ENCODE assay signal across 30 cellular contexts in the genomic region with DNA sequence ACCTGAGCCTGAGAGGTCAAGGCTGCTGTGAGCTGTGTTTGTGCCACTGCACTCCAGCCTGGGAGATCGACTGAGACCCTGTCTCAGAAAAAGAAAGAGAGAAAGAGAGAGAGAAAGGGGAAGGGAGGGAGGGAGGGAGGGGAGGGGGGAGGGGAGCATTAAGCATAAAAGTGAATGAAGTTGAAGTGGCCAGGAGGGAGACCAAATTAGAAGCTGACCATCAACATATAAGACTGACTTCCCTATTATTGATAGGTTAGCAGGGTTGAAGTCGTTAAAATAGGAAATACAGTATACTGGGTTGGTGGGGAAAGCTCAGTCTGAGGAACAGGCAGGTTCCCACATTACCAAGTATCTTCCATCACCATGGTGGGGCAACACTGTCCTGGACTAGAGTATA.
"Had no signal": no experiment of that assay in that cellular context is flagged by ENCODE, and none has a peak within 500 bp of the region (broad histone marks: within the 10 kb centered on the region; RNA-seq: fewer than 3 reads in every experiment).

No MANE protein-coding gene starts in this region.

- DNase-seq: activated CD4-positive, alpha-beta memory T cell treated with anti-CD3 and anti-CD28 coated beads, Interleukin-2, amount 10 ng/mL, durations not matched to agents 7 days and 5 days; activated CD4-positive, alpha-beta T cell treated with anti-CD3 and anti-CD28 coated beads for 48 hours; activated gamma-delta T cell treated with Interleukin-2 at 50 U/mL for 16 hours; activated naive CD8-positive, alpha-beta T cell treated with anti-CD3 and anti-CD28 coated beads for 36 hours; activated T-cell treated with anti-CD3 and anti-CD28 coated beads, Interleukin-2, amount 50 U/mL, for 24 hours; adrenal gland; effector memory CD8-positive, alpha-beta T cell; erythroblast; gastrocnemius medialis; glutamatergic neuron; islet precursor cell; left ventricle myocardium inferior; mesendoderm; spleen; stimulated activated CD4-positive, alpha-beta T cell treated with anti-CD3 and anti-CD28 coated beads, Interleukin-2, amount 100 ng/mL, for 48 hours; stomach; SW 1271; T1000; WERI-Rb-1 had no signal

- H3K27ac Mint-ChIP-seq: activated CD4-positive, alpha-beta memory T cell treated with anti-CD3 and anti-CD28 coated beads, Interleukin-2, amount 10 ng/mL, durations not matched to agents 7 days and 5 days; activated naive CD8-positive, alpha-beta T cell treated with anti-CD3 and anti-CD28 coated beads for 36 hours; activated T-cell treated with anti-CD3 and anti-CD28 coated beads, Interleukin-2, amount 50 U/mL, for 24 hours; brain; natural killer cell treated with Interleukin-12 subunit alpha and Interleukin-12 subunit beta and Interleukin-15 and Interleukin-18, amount 100 ng/mL, for 72 hours; T-helper 1 cell treated with Interleukin-12 subunit alpha and Interleukin-12 subunit beta and Interleukin-4 antibody, amounts not matched to agents 30 μg/mL and 1 μg/mL, for 36 hours had no signal

- H3K9me3 ChIP-seq: adrenal gland, ascending aorta, gastrocnemius medialis, left ventricle myocardium inferior, right atrium auricular region, spleen, stomach, tibial nerve had no signal

- H3K27me3 ChIP-seq: adrenal gland, ascending aorta, cardiac muscle cell, gastrocnemius medialis, hepatocyte, right atrium auricular region, spleen, stomach, tibial nerve had no signal

- H3K4me3 ChIP-seq: adrenal gland, ascending aorta, cardiac muscle cell, coronary artery, gastrocnemius medialis, hepatocyte, left ventricle myocardium inferior, lung, right atrium auricular region, spleen, stomach, tibial nerve had no signal

- H3K27me3 Mint-ChIP-seq: activated CD4-positive, alpha-beta memory T cell treated with anti-CD3 and anti-CD28 coated beads, Interleukin-2, amount 10 ng/mL, durations not matched to agents 7 days and 5 days; activated naive CD8-positive, alpha-beta T cell treated with anti-CD3 and anti-CD28 coated beads for 36 hours; activated T-cell treated with anti-CD3 and anti-CD28 coated beads, Interleukin-2, amount 50 U/mL, for 24 hours; effector memory CD8-positive, alpha-beta T cell; natural killer cell treated with Interleukin-12 subunit alpha and Interleukin-12 subunit beta and Interleukin-15 and Interleukin-18, amount 100 ng/mL, for 72 hours had no signal

- H3K9me3 Mint-ChIP-seq: activated CD4-positive, alpha-beta memory T cell treated with anti-CD3 and anti-CD28 coated beads, Interleukin-2, amount 10 ng/mL, durations not matched to agents 7 days and 5 days; activated T-cell treated with anti-CD3 and anti-CD28 coated beads, Interleukin-2, amount 50 U/mL, for 24 hours; brain; effector memory CD8-positive, alpha-beta T cell; T-helper 1 cell treated with Interleukin-12 subunit alpha and Interleukin-12 subunit beta and Interleukin-4 antibody, amounts not matched to agents 30 μg/mL and 1 μg/mL, for 36 hours had no signal

- H3K4me3 Mint-ChIP-seq: activated CD4-positive, alpha-beta memory T cell treated with anti-CD3 and anti-CD28 coated beads, Interleukin-2, amount 10 ng/mL, durations not matched to agents 7 days and 5 days; activated naive CD8-positive, alpha-beta T cell treated with anti-CD3 and anti-CD28 coated beads for 36 hours; activated T-cell treated with anti-CD3 and anti-CD28 coated beads, Interleukin-2, amount 50 U/mL, for 24 hours; brain; effector memory CD8-positive, alpha-beta T cell; natural killer cell treated with Interleukin-12 subunit alpha and Interleukin-12 subunit beta and Interleukin-15 and Interleukin-18, amount 100 ng/mL, for 72 hours; T-helper 1 cell treated with Interleukin-12 subunit alpha and Interleukin-12 subunit beta and Interleukin-4 antibody, amounts not matched to agents 30 μg/mL and 1 μg/mL, for 36 hours had no signal

- H3K4me1 ChIP-seq: adrenal gland, ascending aorta, spleen had no signal

- H3K4me1 Mint-ChIP-seq: activated CD4-positive, alpha-beta memory T cell treated with anti-CD3 and anti-CD28 coated beads, Interleukin-2, amount 10 ng/mL, durations not matched to agents 7 days and 5 days; brain had no signal

- ATAC-seq: activated CD4-positive, CD25-positive, alpha-beta regulatory T cell treated with anti-CD3 and anti-CD28 coated beads, Interleukin-2, amount 50 U/mL, for 24 hours; effector memory CD8-positive, alpha-beta T cell; natural killer cell treated with Interleukin-12 subunit alpha and Interleukin-12 subunit beta and Interleukin-15 and Interleukin-18, amount 100 ng/mL, for 72 hours had no signal

- H3K36me3 ChIP-seq: adrenal gland, ascending aorta, cardiac muscle cell, gastrocnemius medialis, left ventricle myocardium inferior, right atrium auricular region, spleen, stomach, tibial nerve, WERI-Rb-1 had no signal

- H3K36me3 Mint-ChIP-seq: brain; natural killer cell treated with Interleukin-12 subunit alpha and Interleukin-12 subunit beta and Interleukin-15 and Interleukin-18, amount 100 ng/mL, for 72 hours had no signal

- H3K27ac ChIP-seq: adrenal gland, ascending aorta, cardiac muscle cell, coronary artery, hepatocyte, left ventricle myocardium inferior, right atrium auricular region, spleen, stomach, WERI-Rb-1 had no signal
